16 cellular contexts compared by ENCODE assay signal in the genomic region with DNA sequence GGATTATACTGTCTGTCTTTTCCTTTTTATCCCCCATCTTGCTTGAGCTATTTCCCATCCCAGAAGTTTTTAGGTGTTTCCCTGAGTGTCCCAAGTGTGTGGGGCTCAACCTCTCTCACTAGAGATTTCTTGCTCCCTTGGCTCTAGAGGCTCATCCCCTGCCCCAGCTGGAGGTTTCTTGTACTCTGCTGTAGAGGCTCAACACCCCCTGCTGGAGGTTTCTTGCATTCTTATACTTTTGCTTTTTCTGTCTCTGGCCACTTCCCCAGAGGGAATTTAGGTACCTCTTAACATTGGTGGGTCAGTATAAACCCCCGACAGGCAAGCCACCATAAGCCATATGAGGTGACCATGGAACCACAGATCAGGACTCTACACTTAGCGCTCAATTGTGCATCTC.
A peak's percentile ranks its signal among the peaks of the same experiment; 100 is the strongest.
DNase-seq lines count a peak whose midpoint lies in the region; ATAC-seq and TF ChIP-seq lines count a peak whose summit lies in the region.
"Had no signal": no experiment of that assay in that cellular context is flagged by ENCODE, and none has a peak within 500 bp of the region (broad histone marks: within the 10 kb centered on the region; RNA-seq: fewer than 3 reads in every experiment).

No MANE protein-coding gene starts in this region.

- no peaks in the 10 kb centered on the region for H3K4me1 ChIP-seq in endodermal cell (ENCODE audit: control insufficient read depth, insufficient read depth, low read length)
- H3K4me1 ChIP-seq in mucosa of descending colon (ENCODE audit: low read depth) = no peaks in the 10 kb centered on the region
- H3K4me1 ChIP-seq: BLaER1 treated with 17β-estradiol and CSF1 and Interleukin-3, amounts not matched to agents 10 nM and 100 nM; tibial artery had no signal

- H3K36me3 ChIP-seq in endodermal cell (ENCODE audit: control insufficient read depth, insufficient read depth, low read length) (no peaks in the 10 kb centered on the region), mucosa of descending colon (ENCODE audit: low read depth) (no peaks in the 10 kb centered on the region)
- H3K36me3 ChIP-seq: tibial artery had no signal

- peaks cover 59% of the 10 kb centered on the region for H3K9me3 ChIP-seq in endodermal cell (ENCODE audit: control insufficient read depth, low read length)
- peaks cover 29% of the 10 kb centered on the region for H3K9me3 ChIP-seq in mucosa of descending colon

- H3K9ac ChIP-seq in endodermal cell (ENCODE audit: extremely low read depth, low read length, poor library complexity, severe bottlenecking) = no peak overlapping the region
- H3K9ac ChIP-seq: BLaER1 treated with 17β-estradiol and CSF1 and Interleukin-3, amounts not matched to agents 10 nM and 100 nM had no signal

- H3K4me3 ChIP-seq in NB4 (ENCODE audit: low read depth, low read length) (no peak overlapping the region), endodermal cell (ENCODE audit: low read length) (peak overlapping the region; percentile 14), mucosa of descending colon (no peak overlapping the region)
- H3K4me3 ChIP-seq: BLaER1 treated with 17β-estradiol and CSF1 and Interleukin-3, amounts not matched to agents 10 nM and 100 nM; tibial artery had no signal

- ATAC-seq in stimulated activated naive CD8-positive, alpha-beta T cell treated with anti-CD3 and anti-CD28 coated beads, Interleukin-15, Interleukin-2, amounts not matched to agents 100 U/mL and 50 U/mL, for 24 hours = no peak
- ATAC-seq in stimulated activated naive CD8-positive, alpha-beta T cell treated with anti-CD3 and anti-CD28 coated beads, Interleukin-15, amount 100 ng/mL, for 72 hours = no peak
- no peak for ATAC-seq in mucosa of descending colon

- WGBS in endodermal cell (ENCODE audit: insufficient coverage in 1 of 2, insufficient read length in 1 of 2), 2 experiments = 91 to 100% methylated on average over 1 to 2 of the region's 2 CpGs

- H3K9me3 Mint-ChIP-seq in stimulated activated naive CD8-positive, alpha-beta T cell treated with anti-CD3 and anti-CD28 coated beads, Interleukin-15, amount 100 ng/mL, for 72 hours = peaks cover 33 to 41% of the 10 kb centered on the region in 2 donors
- H3K9me3 Mint-ChIP-seq in endodermal cell = peaks cover 61% of the 10 kb centered on the region
- H3K9me3 Mint-ChIP-seq in activated T-cell treated with anti-CD3 and anti-CD28 coated beads, Interleukin-2, amount 50 U/mL, for 24 hours = peaks cover 15% of the 10 kb centered on the region

- DNase-seq in stimulated activated naive CD8-positive, alpha-beta T cell treated with anti-CD3 and anti-CD28 coated beads, Interleukin-15, Interleukin-2, amounts not matched to agents 100 U/mL and 50 U/mL, for 24 hours = peak; percentile 12
- DNase-seq in stimulated activated naive CD8-positive, alpha-beta T cell treated with anti-CD3 and anti-CD28 coated beads, Interleukin-15, amount 100 ng/mL, for 72 hours = no peak
- DNase-seq in NB4 (ENCODE audit: low read depth) = peak; percentile 20
- peak; percentile 79 for DNase-seq in endodermal cell
- DNase-seq in mucosa of descending colon = no peak
- no peak for DNase-seq in NCI-H1930 (lab: John Stamatoyannopoulos, UW)
- no peak for DNase-seq in activated T-cell treated with anti-CD3 and anti-CD28 coated beads, Interleukin-2, amount 50 U/mL, for 24 hours
- no peak for DNase-seq in SIG-M5 treated with dmso at 0.1 percent for 504 hours (lab: John Stamatoyannopoulos, UW; ENCODE audit: unreplicated experiment)
- DNase-seq: activated naive CD4-positive, alpha-beta T cell treated with anti-CD3 and anti-CD28 coated beads for 36 hours; NCI-H146; NCI-H526 treated with DMSO at 0.1 percent for 48 hours; stimulated activated CD8-positive, alpha-beta memory T cell treated with anti-CD3 and anti-CD28 coated beads, Interleukin-4, amount 100 ng/mL, for 48 hours; T-helper 9 cell; tibial artery had no signal

- peaks cover 29% of the 10 kb centered on the region for H3K27me3 Mint-ChIP-seq in stimulated activated naive CD8-positive, alpha-beta T cell treated with anti-CD3 and anti-CD28 coated beads, Interleukin-15, amount 100 ng/mL, for 72 hours
- H3K27me3 Mint-ChIP-seq in endodermal cell (ENCODE audit: insufficient read depth) = peaks cover 1% of the 10 kb centered on the region
- peaks cover 19% of the 10 kb centered on the region for H3K27me3 Mint-ChIP-seq in activated T-cell treated with anti-CD3 and anti-CD28 coated beads, Interleukin-2, amount 50 U/mL, for 24 hours

- TF ChIP-seq POLR2A in NB4 (IDR thresholded peaks at IDR 0.05; ENCODE audit: extremely low read depth, insufficient read length) = no peak

- H3K4me1 Mint-ChIP-seq in stimulated activated naive CD8-positive, alpha-beta T cell treated with anti-CD3 and anti-CD28 coated beads, Interleukin-15, amount 100 ng/mL, for 72 hours = no peaks in the 10 kb centered on the region
- H3K4me1 Mint-ChIP-seq in endodermal cell = no peaks in the 10 kb centered on the region
- no peaks in the 10 kb centered on the region for H3K4me1 Mint-ChIP-seq in activated T-cell treated with anti-CD3 and anti-CD28 coated beads, Interleukin-2, amount 50 U/mL, for 24 hours (ENCODE audit: low read depth)

- peaks cover 8% of the 10 kb centered on the region for H3K36me3 Mint-ChIP-seq in endodermal cell (ENCODE audit: low read depth)
- no peaks in the 10 kb centered on the region for H3K36me3 Mint-ChIP-seq in activated T-cell treated with anti-CD3 and anti-CD28 coated beads, Interleukin-2, amount 50 U/mL, for 24 hours (ENCODE audit: low read depth)
- H3K36me3 Mint-ChIP-seq: IgD-negative memory B cell had no signal

- H3K27me3 ChIP-seq in endodermal cell (ENCODE audit: control insufficient read depth, insufficient read depth, low read length, poor library complexity, severe bottlenecking) = no peaks in the 10 kb centered on the region
- H3K27me3 ChIP-seq: BLaER1 treated with 17β-estradiol and CSF1 and Interleukin-3, amounts not matched to agents 10 nM and 100 nM; tibial artery had no signal

- H3K4me3 Mint-ChIP-seq in stimulated activated naive CD8-positive, alpha-beta T cell treated with anti-CD3 and anti-CD28 coated beads, Interleukin-15, amount 100 ng/mL, for 72 hours = no peak overlapping the region
- H3K4me3 Mint-ChIP-seq in endodermal cell = no peak overlapping the region
- no peak overlapping the region for H3K4me3 Mint-ChIP-seq in activated T-cell treated with anti-CD3 and anti-CD28 coated beads, Interleukin-2, amount 50 U/mL, for 24 hours
- H3K4me3 Mint-ChIP-seq: activated naive CD4-positive, alpha-beta T cell treated with anti-CD3 and anti-CD28 coated beads for 36 hours; IgD-negative memory B cell had no signal

- intact Hi-C loops in mucosa of descending colon (cut with DNase I, micrococcal nuclease) = no loop called here

- peak overlapping the region in 1 of 2 donors; percentile 68 for H3K27ac Mint-ChIP-seq in stimulated activated naive CD8-positive, alpha-beta T cell treated with anti-CD3 and anti-CD28 coated beads, Interleukin-15, amount 100 ng/mL, for 72 hours
- no peak overlapping the region for H3K27ac Mint-ChIP-seq in endodermal cell
- no peak overlapping the region for H3K27ac Mint-ChIP-seq in activated T-cell treated with anti-CD3 and anti-CD28 coated beads, Interleukin-2, amount 50 U/mL, for 24 hours
- H3K27ac Mint-ChIP-seq: activated naive CD4-positive, alpha-beta T cell treated with anti-CD3 and anti-CD28 coated beads for 36 hours; IgD-negative memory B cell had no signal

- H3K27ac ChIP-seq in endodermal cell (ENCODE audit: low read depth, low read length) = no peak overlapping the region
- H3K27ac ChIP-seq: BLaER1 treated with 17β-estradiol and CSF1 and Interleukin-3, amounts not matched to agents 10 nM and 100 nM; tibial artery had no signal

- TF ChIP-seq CTCF in NB4 (IDR thresholded peaks at IDR 0.05; ENCODE audit: low read depth, low read length) (peak; percentile 8), endodermal cell (conservative IDR thresholded peaks at IDR 0.05) (peak; percentile 46), mucosa of descending colon (IDR thresholded peaks at IDR 0.05) (no peak)

Comparison
In these comparisons a context has a peak if more than half of its experiments do, and no peak if none do; other contexts are left out.
1. DNase-seq: peak in stimulated activated naive CD8-positive, alpha-beta T cell treated with anti-CD3 and anti-CD28 coated beads, Interleukin-15, Interleukin-2, amounts not matched to agents 100 U/mL and 50 U/mL, for 24 hours (single experiment), NB4 (single experiment) and endodermal cell (single experiment); none in stimulated activated naive CD8-positive, alpha-beta T cell treated with anti-CD3 and anti-CD28 coated beads, Interleukin-15, amount 100 ng/mL, for 72 hours (0 of 2), mucosa of descending colon (0 of 3), NCI-H1930 (0 of 2), activated T-cell treated with anti-CD3 and anti-CD28 coated beads, Interleukin-2, amount 50 U/mL, for 24 hours (single experiment) and SIG-M5 treated with dmso at 0.1 percent for 504 hours (single experiment).